1 cellular context compared by ENCODE assay signal in genomic region chr9:15484802-15485201, GRCh38.
TF ChIP-seq lines count a peak whose summit lies in the region.

No MANE protein-coding gene starts in this region.

TF ChIP-seq in GM12878, 131 proteins besides CTCF, POLR2A, EP300 and RAD21 (continued from another document):
- TF ChIP-seq CUX1 (IDR thresholded peaks at IDR 0.05; ENCODE audit: insufficient replicate concordance, low read depth, low read length), result no peak
